Comparison of ENCODE assay signal across 9 cellular contexts in genomic region chr17:6936370-6937028, GRCh38. TPM values are rescaled to one million over a fixed set of nuclear protein-coding genes. Genes with fewer than 3 reads are reported as not detected.
DNase-seq lines count a peak whose midpoint lies in the region; ATAC-seq and TF ChIP-seq lines count a peak whose summit lies in the region.
"Had no signal": no experiment of that assay in that cellular context is flagged by ENCODE, and none has a peak within 500 bp of the region (broad histone marks: within the 10 kb centered on the region; RNA-seq: fewer than 3 reads in every experiment).

No MANE protein-coding gene starts in this region.

- H3K4me3 ChIP-seq in astrocyte of the spinal cord (ENCODE audit: low read depth, low read length): peak overlapping the region; percentile 33
- H3K4me3 ChIP-seq in right lobe of liver: peak overlapping the region; percentile 8 to 29 (median 28)
- H3K4me3 ChIP-seq in aorta (ENCODE audit: low read length in 2 of 2): peak overlapping the region; percentile 3 to 29

- peak; percentile 59 to 81 (median 79) for ATAC-seq in right lobe of liver
- ATAC-seq in aorta (ENCODE audit: low FRiP score): peak; percentile 26
- ATAC-seq in HG03025 (IDR thresholded peaks at IDR 0.05; ENCODE audit: low FRiP score, unreplicated experiment): no peak

- H3K27me3 ChIP-seq in right lobe of liver (no peaks in the 10 kb centered on the region), aorta (ENCODE audit: control insufficient read depth in 1 of 2, insufficient read depth in 2 of 2, low read length in 1 of 2) (no peaks in the 10 kb centered on the region)

- no peak for TF ChIP-seq POLR2A in right lobe of liver (IDR thresholded peaks at IDR 0.05)

- intact Hi-C loops in right lobe of liver (cut with DNase I) (no loop called here), aorta (cut with DNase I) (no loop called here)

- peak in 4 of 6 experiments; percentile 11 to 28 (median 16) for DNase-seq in stimulated activated naive CD4-positive, alpha-beta T cell (lab: John Stamatoyannopoulos, UW)
- DNase-seq in stimulated activated naive CD4-positive, alpha-beta T cell treated with Interleukin-2 at 50 U/mL for 16 hours (lab: John Stamatoyannopoulos, UW): no peak
- DNase-seq in astrocyte of the spinal cord (ENCODE audit: low read depth, low spot score) (peak; percentile 1), right lobe of liver (no peak), aorta (peak in 1 of 2 donors; percentile 55), GOT3 (lab: John Stamatoyannopoulos, UW) (no peak)
- no peak for DNase-seq in NK-92 treated with Interleukin-12 subunit alpha and Interleukin-12 subunit beta, amount 100 ng/mL, for 24 hours (lab: John Stamatoyannopoulos, UW)

- H3K9me3 ChIP-seq in right lobe of liver (no peaks in the 10 kb centered on the region), aorta (ENCODE audit: control insufficient read depth, low read length) (no peaks in the 10 kb centered on the region)

- in situ Hi-C loops in astrocyte of the spinal cord (cut with HindIII; ENCODE audit: low sequenced_read_pairs): no loop called here

- no peaks in the 10 kb centered on the region for H3K4me1 ChIP-seq in right lobe of liver
- no peaks in the 10 kb centered on the region for H3K4me1 ChIP-seq in aorta (ENCODE audit: control insufficient read depth in 1 of 2, insufficient read depth in 2 of 2, low read length in 2 of 2)

- 67% methylated on average over 6 of the region's 8 CpGs for WGBS in right lobe of liver (ENCODE audit: insufficient coverage, low coverage, low lambda C conversion rate, missing lambda C conversion rate)
- WGBS in aorta, 2 donors: 57 to 60% methylated on average over 7 to 8 of the region's 8 CpGs

- H3K27ac ChIP-seq in right lobe of liver: peak overlapping the region in 1 of 3 donors; percentile 39
- H3K27ac ChIP-seq in aorta (ENCODE audit: low read depth in 1 of 2, low read length in 2 of 2): no peak overlapping the region

- TF ChIP-seq CTCF in astrocyte of the spinal cord (IDR thresholded peaks at IDR 0.05; ENCODE audit: low read depth, low read length): no peak
- TF ChIP-seq CTCF in right lobe of liver (IDR thresholded peaks at IDR 0.05): no peak

- H3K36me3 ChIP-seq in right lobe of liver: no peaks in the 10 kb centered on the region
- H3K36me3 ChIP-seq in aorta (ENCODE audit: control insufficient read depth in 1 of 2, insufficient read depth in 2 of 2, low read length in 1 of 2): no peaks in the 10 kb centered on the region

RNA-seq across cellular contexts. Expression of gene ALOX12, which starts 59.4 kb away (rescaled TPM):
- total RNA-seq in right lobe of liver (under 1 TPM in 2 of 6 experiments, not detected in 4; 0.17 to 0.27 TPM), aorta (not detected)
- not detected for polyA plus RNA-seq in aorta
- polyA plus RNA-seq: neural cell had no signal

Comparison
In these comparisons a context has a peak if more than half of its experiments do, and no peak if none do; other contexts are left out.
1. DNase-seq: peak in stimulated activated naive CD4-positive, alpha-beta T cell (4 of 6) and astrocyte of the spinal cord (single experiment); none in stimulated activated naive CD4-positive, alpha-beta T cell treated with Interleukin-2 at 50 U/mL for 16 hours (single experiment), right lobe of liver (0 of 3), NK-92 treated with Interleukin-12 subunit alpha and Interleukin-12 subunit beta, amount 100 ng/mL, for 24 hours (single experiment) and GOT3 (single experiment).
2. Peak in every context shown above with its lines, with median percentiles within 50 percentile points of each other: H3K4me3 ChIP-seq.